In genomic region chr10:86254081-86254480, GRCh38 we compare ENCODE assay signal across 1 cellular context.
TF ChIP-seq lines count a peak whose summit lies in the region.

No MANE protein-coding gene starts in this region.

TF ChIP-seq in WTC11, 78 proteins besides CTCF, POLR2A, EP300 and RAD21 (continued from another document):
- TF ChIP-seq, protein P1, sequence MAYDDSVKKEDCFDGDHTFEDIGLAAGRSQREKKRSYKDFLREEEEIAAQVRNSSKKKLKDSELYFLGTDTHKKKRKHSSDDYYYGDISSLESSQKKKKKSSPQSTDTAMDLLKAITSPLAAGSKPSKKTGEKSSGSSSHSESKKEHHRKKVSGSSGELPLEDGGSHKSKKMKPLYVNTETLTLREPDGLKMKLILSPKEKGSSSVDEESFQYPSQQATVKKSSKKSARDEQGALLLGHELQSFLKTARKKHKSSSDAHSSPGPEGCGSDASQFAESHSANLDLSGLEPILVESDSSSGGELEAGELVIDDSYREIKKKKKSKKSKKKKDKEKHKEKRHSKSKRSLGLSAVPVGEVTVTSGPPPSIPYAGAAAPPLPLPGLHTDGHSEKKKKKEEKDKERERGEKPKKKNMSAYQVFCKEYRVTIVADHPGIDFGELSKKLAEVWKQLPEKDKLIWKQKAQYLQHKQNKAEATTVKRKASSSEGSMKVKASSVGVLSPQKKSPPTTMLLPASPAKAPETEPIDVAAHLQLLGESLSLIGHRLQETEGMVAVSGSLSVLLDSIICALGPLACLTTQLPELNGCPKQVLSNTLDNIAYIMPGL (CRISPR knock-in tag; IDR thresholded peaks at IDR 0.05): no peak
- TF ChIP-seq, protein P2, sequence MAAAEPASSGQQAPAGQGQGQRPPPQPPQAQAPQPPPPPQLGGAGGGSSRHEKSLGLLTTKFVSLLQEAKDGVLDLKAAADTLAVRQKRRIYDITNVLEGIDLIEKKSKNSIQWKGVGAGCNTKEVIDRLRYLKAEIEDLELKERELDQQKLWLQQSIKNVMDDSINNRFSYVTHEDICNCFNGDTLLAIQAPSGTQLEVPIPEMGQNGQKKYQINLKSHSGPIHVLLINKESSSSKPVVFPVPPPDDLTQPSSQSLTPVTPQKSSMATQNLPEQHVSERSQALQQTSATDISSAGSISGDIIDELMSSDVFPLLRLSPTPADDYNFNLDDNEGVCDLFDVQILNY (CRISPR knock-in tag; IDR thresholded peaks at IDR 0.05): no peak
- TF ChIP-seq NFE2L1 (CRISPR knock-in tag; IDR thresholded peaks at IDR 0.05) (no peak), SOX15 (CRISPR knock-in tag; IDR thresholded peaks at IDR 0.05) (no peak), TEAD1 (CRISPR knock-in tag; IDR thresholded peaks at IDR 0.05) (no peak)
